8 cellular contexts compared by ENCODE assay signal in genomic region chr2:45494275-45494977, GRCh38.
DNase-seq lines count a peak whose midpoint lies in the region; ATAC-seq and TF ChIP-seq lines count a peak whose summit lies in the region.

No MANE protein-coding gene starts in this region.

- no peaks in the 10 kb centered on the region for H3F3A ChIP-seq in MM.1S (ENCODE audit: insufficient read depth, low read length)
- H3F3A ChIP-seq in neural progenitor cell (ENCODE audit: low read depth): no peaks in the 10 kb centered on the region

- TF ChIP-seq CTCF in MM.1S (IDR thresholded peaks at IDR 0.05; ENCODE audit: low read length) (peak; percentile 76), neural progenitor cell (IDR thresholded peaks at IDR 0.05) (peak; percentile 94)

- no peak overlapping the region for H3K4me3 Mint-ChIP-seq in neural progenitor cell
- no peak overlapping the region for H3K4me3 Mint-ChIP-seq in T-helper 17 cell

- no peaks in the 10 kb centered on the region for H3K9me3 ChIP-seq in MM.1S (replicated peaks; ENCODE audit: insufficient read depth, low read length)
- H3K9me3 ChIP-seq in neural progenitor cell (ENCODE audit: low read depth): no peaks in the 10 kb centered on the region
- H3K9me3 ChIP-seq in T-helper 17 cell (ENCODE audit: control insufficient read depth, low read length, poor library complexity, severe bottlenecking): no peaks in the 10 kb centered on the region

- H3K27me3 Mint-ChIP-seq in neural progenitor cell (ENCODE audit: insufficient read depth, low read depth): no peaks in the 10 kb centered on the region
- H3K27me3 Mint-ChIP-seq in T-helper 17 cell: no peaks in the 10 kb centered on the region

- H3K4me1 ChIP-seq in MM.1S (ENCODE audit: low read length) (peaks cover 21% of the 10 kb centered on the region), neural progenitor cell (no peaks in the 10 kb centered on the region)

- H3K4me2 ChIP-seq in MM.1S (ENCODE audit: low read depth, low read length) (0 out of 2 replicates have a peak overlapping the region, but pooled peaks have one; percentile 9), neural progenitor cell (no peak overlapping the region)

- no peak overlapping the region for H2AFZ ChIP-seq in MM.1S (ENCODE audit: low read length)
- no peak overlapping the region for H2AFZ ChIP-seq in neural progenitor cell (replicated peaks)

- H3K9ac ChIP-seq in MM.1S (ENCODE audit: low read length): no peak overlapping the region
- H3K9ac ChIP-seq in neural progenitor cell: no peak overlapping the region

- H3K27ac ChIP-seq in MM.1S (ENCODE audit: low read length) (no peak overlapping the region), epithelial cell of prostate (no peak overlapping the region), neural progenitor cell (no peak overlapping the region)

- DNase-seq in activated CD8-positive, alpha-beta memory T cell treated with anti-CD3 and anti-CD28 coated beads, Interleukin-2, amount 50 U/mL, for 1 hour (ENCODE audit: extremely low read depth): peak; percentile 9
- no peak for DNase-seq in activated CD8-positive, alpha-beta memory T cell treated with anti-CD3 and anti-CD28 coated beads, Interleukin-2, amount 50 U/mL, for 48 hours
- peak; percentile 68 for DNase-seq in MM.1S
- DNase-seq in RKO (ENCODE audit: low spot score): peak; percentile 55
- DNase-seq in epithelial cell of prostate (ENCODE audit: low read depth, low spot score): peak; percentile 12
- peak; percentile 80 for DNase-seq in neural progenitor cell (ENCODE audit: low spot score)
- DNase-seq in T-helper 17 cell: no peak

- H3K4me3 ChIP-seq in MM.1S (ENCODE audit: low read length): no peak overlapping the region
- H3K4me3 ChIP-seq in neural progenitor cell: no peak overlapping the region

- no peaks in the 10 kb centered on the region for H3K79me2 ChIP-seq in MM.1S (ENCODE audit: low read length)
- H3K79me2 ChIP-seq in neural progenitor cell (ENCODE audit: low read depth): no peaks in the 10 kb centered on the region

- H3K27ac Mint-ChIP-seq in neural progenitor cell: no peak overlapping the region
- H3K27ac Mint-ChIP-seq in T-helper 17 cell: no peak overlapping the region

- ATAC-seq in HG02678 (IDR thresholded peaks at IDR 0.05; ENCODE audit: unreplicated experiment) (no peak), T-helper 17 cell (no peak)

- H3K27me3 ChIP-seq in MM.1S (replicated peaks; ENCODE audit: insufficient read depth, low read length) (no peaks in the 10 kb centered on the region), neural progenitor cell (no peaks in the 10 kb centered on the region)

- H3K36me3 ChIP-seq in MM.1S (replicated peaks; ENCODE audit: insufficient read depth, low read length) (no peaks in the 10 kb centered on the region), neural progenitor cell (no peaks in the 10 kb centered on the region)

- no peaks in the 10 kb centered on the region for H3K9me2 ChIP-seq in MM.1S (replicated peaks; ENCODE audit: insufficient read depth, low read length)

- H3K36me3 Mint-ChIP-seq in neural progenitor cell (peaks cover 3% of the 10 kb centered on the region), T-helper 17 cell (ENCODE audit: low read depth) (no peaks in the 10 kb centered on the region)

- no peaks in the 10 kb centered on the region for H3K9me3 Mint-ChIP-seq in neural progenitor cell

- H4K20me1 ChIP-seq in MM.1S (ENCODE audit: insufficient read depth, low read length) (no peaks in the 10 kb centered on the region), neural progenitor cell (ENCODE audit: low read depth) (no peaks in the 10 kb centered on the region)

- H3K4me1 Mint-ChIP-seq in neural progenitor cell (no peaks in the 10 kb centered on the region), T-helper 17 cell (peaks cover 8% of the 10 kb centered on the region)

Comparison
In these comparisons a context has a peak if more than half of its experiments do, and no peak if none do; other contexts are left out.
1. DNase-seq: peak in activated CD8-positive, alpha-beta memory T cell treated with anti-CD3 and anti-CD28 coated beads, Interleukin-2, amount 50 U/mL, for 1 hour (single experiment), MM.1S (single experiment), RKO (single experiment), epithelial cell of prostate (single experiment) and neural progenitor cell (single experiment); none in activated CD8-positive, alpha-beta memory T cell treated with anti-CD3 and anti-CD28 coated beads, Interleukin-2, amount 50 U/mL, for 48 hours (single experiment) and T-helper 17 cell (0 of 3).